14 cellular contexts compared by ENCODE assay signal in genomic region chr10:124291009-124291671, GRCh38.
DNase-seq lines count a peak whose midpoint lies in the region; ATAC-seq and TF ChIP-seq lines count a peak whose summit lies in the region.
"Had no signal": no experiment of that assay in that cellular context is flagged by ENCODE, and none has a peak within 500 bp of the region (broad histone marks: within the 10 kb centered on the region; RNA-seq: fewer than 3 reads in every experiment).

No MANE protein-coding gene starts in this region.

- DNase-seq in HL-60 (ENCODE audit: low read depth in 1 of 2, low spot score in 1 of 2) (peak; percentile 24 to 92), UCSD-AML1 (lab: John Stamatoyannopoulos, UW; ENCODE audit: unreplicated experiment) (peak; percentile 33), left cardiac atrium (peak; percentile 51), pons (ENCODE audit: low spot score) (peak; percentile 46), HCEC 1CT (no peak), neural progenitor cell (ENCODE audit: low spot score) (no peak)
- DNase-seq: NCI-H187 had no signal

- H3K4me3 ChIP-seq in HL-60 (replicated peaks; ENCODE audit: insufficient read depth, low read length) (no peak overlapping the region), neural progenitor cell (no peak overlapping the region)
- H3K4me3 ChIP-seq: pancreas, thoracic aorta had no signal

- H3F3A ChIP-seq in neural progenitor cell (ENCODE audit: low read depth), result no peaks in the 10 kb centered on the region

- ATAC-seq in left cardiac atrium, result peak; percentile 56 to 77
- no peak for ATAC-seq in HG03442 (IDR thresholded peaks at IDR 0.05; ENCODE audit: unreplicated experiment)
- no peak for ATAC-seq in GM18867 (IDR thresholded peaks at IDR 0.05; ENCODE audit: unreplicated experiment)

- H3K9me3 Mint-ChIP-seq in neural progenitor cell, result no peaks in the 10 kb centered on the region
- H3K9me3 Mint-ChIP-seq: brain had no signal

- H3K36me3 ChIP-seq in neural progenitor cell, result no peaks in the 10 kb centered on the region
- H3K36me3 ChIP-seq: pancreas, thoracic aorta had no signal

- H3K9me3 ChIP-seq in neural progenitor cell (ENCODE audit: low read depth), result no peaks in the 10 kb centered on the region
- H3K9me3 ChIP-seq: pancreas, thoracic aorta had no signal

- H3K79me2 ChIP-seq in neural progenitor cell (ENCODE audit: low read depth), result no peaks in the 10 kb centered on the region

- H3K4me2 ChIP-seq in neural progenitor cell, result no peak overlapping the region

- no peaks in the 10 kb centered on the region for H4K20me1 ChIP-seq in neural progenitor cell (ENCODE audit: low read depth)

- H3K4me3 Mint-ChIP-seq in neural progenitor cell, result no peak overlapping the region
- H3K4me3 Mint-ChIP-seq: brain had no signal

- no peak overlapping the region for H2AFZ ChIP-seq in neural progenitor cell (replicated peaks)

- TF ChIP-seq CTCF in HL-60 (IDR thresholded peaks at IDR 0.05; ENCODE audit: insufficient read depth, low read length) (no peak), neural progenitor cell (IDR thresholded peaks at IDR 0.05) (no peak)

- H3K27me3 Mint-ChIP-seq in neural progenitor cell (ENCODE audit: insufficient read depth, low read depth), result peaks cover 2% of the 10 kb centered on the region

- H3K36me3 Mint-ChIP-seq in neural progenitor cell, result no peaks in the 10 kb centered on the region
- H3K36me3 Mint-ChIP-seq: brain had no signal

- no peaks in the 10 kb centered on the region for H3K27me3 ChIP-seq in HL-60 (ENCODE audit: insufficient read depth, poor library complexity, severe bottlenecking)
- no peaks in the 10 kb centered on the region for H3K27me3 ChIP-seq in neural progenitor cell
- H3K27me3 ChIP-seq: pancreas had no signal

- peaks cover 10% of the 10 kb centered on the region for H3K4me1 Mint-ChIP-seq in neural progenitor cell

- no peak overlapping the region for H3K9ac ChIP-seq in neural progenitor cell

- no peaks in the 10 kb centered on the region for H3K4me1 ChIP-seq in neural progenitor cell
- H3K4me1 ChIP-seq: pancreas had no signal

- no peak overlapping the region for H3K27ac Mint-ChIP-seq in neural progenitor cell

- peak overlapping the region; percentile 26 for H3K27ac ChIP-seq in HL-60 (replicated peaks)
- no peak overlapping the region for H3K27ac ChIP-seq in neural progenitor cell
- H3K27ac ChIP-seq: C4-2B, epithelial cell of prostate, thoracic aorta had no signal

- intact Hi-C loops in left cardiac atrium (cut with DNase I), result no loop called here

Comparison
In these comparisons a context has a peak if more than half of its experiments do, and no peak if none do; other contexts are left out.
1. DNase-seq: peak in HL-60 (2 of 2), UCSD-AML1 (single experiment), left cardiac atrium (single experiment) and pons (single experiment); none in HCEC 1CT (single experiment) and neural progenitor cell (single experiment).
2. ATAC-seq: peak in left cardiac atrium (2 of 2); none in HG03442 (single experiment) and GM18867 (single experiment).